Comparison of ENCODE assay signal across 1 cellular context in the genomic region with DNA sequence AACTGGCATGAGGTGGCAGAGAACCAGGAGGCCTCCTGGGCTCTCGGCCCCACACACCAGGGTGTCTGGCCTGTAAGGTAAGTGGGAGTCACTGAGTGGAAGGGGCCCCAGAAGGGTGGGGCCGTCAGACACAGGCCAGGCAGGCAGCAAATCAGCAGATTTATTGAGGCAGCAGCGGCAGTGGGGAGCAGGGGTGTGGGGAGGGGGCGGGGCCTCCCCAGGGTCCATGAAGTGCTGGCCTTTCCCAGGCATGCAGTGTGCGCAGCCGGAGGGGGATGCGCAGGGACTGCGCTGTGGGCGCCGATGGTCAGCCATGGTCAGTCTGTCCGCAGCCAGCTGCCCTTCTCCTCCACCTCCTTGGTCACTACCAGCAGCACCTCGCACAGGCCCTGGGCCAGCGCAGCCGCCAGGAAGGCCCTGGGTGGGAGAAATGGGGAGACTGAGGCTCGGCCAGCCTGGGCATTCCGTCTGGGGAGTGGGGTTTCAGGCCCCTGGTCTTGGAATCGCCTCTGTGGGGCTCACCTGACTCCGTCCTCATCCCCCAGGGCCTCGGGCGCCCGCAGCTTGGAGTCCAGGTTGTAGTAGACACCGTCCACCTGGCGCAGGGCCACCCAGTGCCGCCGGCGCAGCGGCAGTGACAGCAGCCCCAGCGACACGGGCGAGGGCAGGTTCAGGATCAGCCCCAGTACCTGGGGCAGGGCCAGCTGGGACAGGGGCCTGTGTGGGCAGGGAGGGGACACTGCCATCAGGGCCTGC.
A peak's percentile ranks its signal among the peaks of the same experiment; 100 is the strongest.
TF ChIP-seq lines count a peak whose summit lies in the region.

No MANE protein-coding gene starts in this region.

TF ChIP-seq in K562, 482 proteins besides CTCF, POLR2A, EP300 and RAD21:
- TF ChIP-seq RBFOX2 (IDR thresholded peaks at IDR 0.05; ENCODE audit: low read depth, low read length) (0 out of 2 replicates have a peak, but pooled peaks have one; percentile 26), POLR2G (IDR thresholded peaks at IDR 0.05; ENCODE audit: low read depth, low read length) (peak; percentile 35; the same call in 1 of the 2 replicates)
- TF ChIP-seq, protein P1, sequence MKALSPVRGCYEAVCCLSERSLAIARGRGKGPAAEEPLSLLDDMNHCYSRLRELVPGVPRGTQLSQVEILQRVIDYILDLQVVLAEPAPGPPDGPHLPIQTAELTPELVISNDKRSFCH (CRISPR knock-in tag; IDR thresholded peaks at IDR 0.05): no peak
- TF ChIP-seq, protein P1 (tag; IDR thresholded peaks at IDR 0.05): no peak
